ENCODE assay signal across 15 cellular contexts in the genomic region with DNA sequence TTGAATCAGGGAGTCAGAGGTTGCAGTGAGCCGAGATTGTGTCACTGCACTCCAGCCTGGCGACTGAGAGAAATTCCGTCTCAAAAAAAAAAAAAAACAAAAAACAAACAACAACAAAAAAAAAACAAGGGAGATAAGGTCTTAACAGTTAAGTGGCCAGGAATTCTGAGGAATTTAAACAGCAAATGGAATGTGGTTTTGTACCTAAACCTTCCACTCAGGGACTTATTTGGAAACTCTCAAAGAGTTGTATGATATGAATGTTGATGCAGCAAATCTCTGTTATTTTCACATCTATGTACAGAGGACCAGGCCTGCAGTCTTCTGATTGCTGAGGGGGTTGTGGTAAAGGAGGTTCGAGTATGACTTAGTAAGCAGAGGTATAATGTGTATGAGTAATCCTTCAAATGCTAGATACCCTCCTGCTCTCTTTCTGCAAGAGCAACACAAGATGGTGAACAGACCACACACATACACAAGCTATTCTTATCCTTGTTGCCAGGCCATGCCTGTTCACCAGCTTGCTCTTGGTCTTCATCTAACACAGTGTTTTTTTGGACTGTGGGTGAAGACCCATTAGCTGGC.
A peak's percentile ranks its signal among the peaks of the same experiment; 100 is the strongest.
DNase-seq lines count a peak whose midpoint lies in the region; FAIRE-seq and TF ChIP-seq lines count a peak whose summit lies in the region.
"Had no signal": no experiment of that assay in that cellular context is flagged by ENCODE, and none has a peak within 500 bp of the region (broad histone marks: within the 10 kb centered on the region; RNA-seq: fewer than 3 reads in every experiment).

No MANE protein-coding gene starts in this region.

- H3K36me3 Mint-ChIP-seq in HFFc6 (ENCODE audit: low read depth) (peaks cover 10% of the 10 kb centered on the region; the same call in 1 of the 2 replicates), Caco-2 (ENCODE audit: insufficient read depth, unreplicated experiment) (peaks cover 21% of the 10 kb centered on the region)

- no peaks in the 10 kb centered on the region for H3K36me3 ChIP-seq in keratinocyte (ENCODE audit: control insufficient read depth in 2 of 2, extremely low read depth in 1 of 2, insufficient read depth in 2 of 2, low read length in 2 of 2)
- H3K36me3 ChIP-seq in WERI-Rb-1 = no peaks in the 10 kb centered on the region
- H3K36me3 ChIP-seq in Caco-2 (ENCODE audit: control insufficient read depth, insufficient read depth, low read length) = no peaks in the 10 kb centered on the region
- H3K36me3 ChIP-seq in vagina = no peaks in the 10 kb centered on the region
- H3K36me3 ChIP-seq: gastroesophageal sphincter, MG63 had no signal

- DNase-seq in AG08395 (ENCODE audit: low spot score) = peak; percentile 20
- DNase-seq in HFFc6 = peak; percentile 54
- DNase-seq in amniotic epithelial cell (ENCODE audit: low read depth) = peak; percentile 98
- DNase-seq in keratinocyte (ENCODE audit: low read depth, low spot score) = no peak
- DNase-seq in WERI-Rb-1 = no peak
- no peak for DNase-seq in Caco-2
- no peak for DNase-seq in D721Med (ENCODE audit: insufficient read length, low spot score)
- no peak for DNase-seq in vagina (ENCODE audit: extremely low spot score in 2 of 2)
- DNase-seq: dermis blood vessel endothelial cell; kidney; MG63; NCI-H2107; stimulated activated CD4-positive, alpha-beta T cell treated with anti-CD3 and anti-CD28 coated beads, Interleukin-1b, Interleukin-23, amount 100 ng/mL, for 48 hours had no signal

- H3K4me3 ChIP-seq in keratinocyte (ENCODE audit: control insufficient read depth in 2 of 3, extremely low read depth in 1 of 3, insufficient read depth in 2 of 3, low read depth in 1 of 3, low read length in 3 of 3) = no peak overlapping the region
- H3K4me3 ChIP-seq in WERI-Rb-1 (ENCODE audit: low read depth, low read length) = no peak overlapping the region
- H3K4me3 ChIP-seq in Caco-2 (ENCODE audit: low read depth, low read length) = no peak overlapping the region
- H3K4me3 ChIP-seq in vagina = no peak overlapping the region
- H3K4me3 ChIP-seq: gastroesophageal sphincter, MG63 had no signal

- no peak overlapping the region for H3K9ac ChIP-seq in keratinocyte (ENCODE audit: control insufficient read depth, extremely low read depth, insufficient read depth, low read length)

- peaks cover 42% of the 10 kb centered on the region for H3K4me1 Mint-ChIP-seq in HFFc6 (ENCODE audit: low read depth)
- H3K4me1 Mint-ChIP-seq in Caco-2 (ENCODE audit: low read depth, unreplicated experiment) = no peaks in the 10 kb centered on the region

- no TSS peak for BruUV-seq in Caco-2 (replicated peaks; lab: Mats Ljungman, UMichigan)

- H4K20me1 ChIP-seq in keratinocyte (ENCODE audit: control insufficient read depth, extremely low read depth, insufficient read depth, low read length) = no peaks in the 10 kb centered on the region

- H3K9me3 Mint-ChIP-seq in HFFc6 (no peaks in the 10 kb centered on the region), Caco-2 (ENCODE audit: unreplicated experiment) (no peaks in the 10 kb centered on the region)

- H3K9me3 ChIP-seq in keratinocyte (ENCODE audit: control insufficient read depth, low read depth, low read length) (no peaks in the 10 kb centered on the region), WERI-Rb-1 (ENCODE audit: severe bottlenecking) (no peaks in the 10 kb centered on the region), Caco-2 (no peaks in the 10 kb centered on the region), vagina (no peaks in the 10 kb centered on the region)
- H3K9me3 ChIP-seq: gastroesophageal sphincter, MG63 had no signal

- TF ChIP-seq CTCF in HFFc6 (IDR thresholded peaks at IDR 0.05) (no peak), keratinocyte (optimal IDR thresholded peaks at IDR 0.05 in 1 of 3, IDR thresholded peaks at IDR 0.05 in 1 of 3, conservative IDR thresholded peaks at IDR 0.05 in 1 of 3; ENCODE audit: extremely low read depth in 1 of 3, insufficient read depth in 2 of 3, low read length in 3 of 3) (no peak), WERI-Rb-1 (IDR thresholded peaks at IDR 0.05; ENCODE audit: low read depth, low read length) (no peak), Caco-2 (IDR thresholded peaks at IDR 0.05; ENCODE audit: insufficient read depth in 1 of 2, low read depth in 1 of 2, low read length in 1 of 2, severe bottlenecking in 1 of 2, unreplicated experiment in 1 of 2) (no peak), D721Med (IDR thresholded peaks at IDR 0.05; ENCODE audit: insufficient read depth, missing control alignments) (no peak), vagina (IDR thresholded peaks at IDR 0.05) (no peak)

- peak overlapping the region; percentile 8; the same call in 1 of the 2 replicates for H3K4me3 Mint-ChIP-seq in HFFc6
- no peak overlapping the region for H3K4me3 Mint-ChIP-seq in Caco-2 (ENCODE audit: unreplicated experiment)

- intact Hi-C loops in Caco-2 (cut with micrococcal nuclease; ENCODE audit: unreplicated experiment) (no loop called here), vagina (cut with DNase I) (no loop called here)

- H3K79me2 ChIP-seq in keratinocyte (ENCODE audit: control insufficient read depth, insufficient read depth, low read length) = no peaks in the 10 kb centered on the region

- FAIRE-seq in keratinocyte (lab: Jason Lieb, UNC) (peak; percentile 93), D721Med (lab: Jason Lieb, UNC) (no peak)
- FAIRE-seq: H1, kidney had no signal

- POLR2A ChIA-PET in Caco-2 (lab: Charles Lee) = no interaction called here

- dilution Hi-C loops in keratinocyte (cut with MboI; ENCODE audit: extremely low pct_ligation_motif_present, low sequenced_read_pairs) = no loop called here

- CTCF ChIA-PET in Caco-2 (lab: Charles Lee) = no interaction called here

- no peaks in the 10 kb centered on the region for H3K9me1 ChIP-seq in keratinocyte (ENCODE audit: control insufficient read depth, extremely low read depth, insufficient read depth, low read length)

- no peak overlapping the region for H3K27ac ChIP-seq in keratinocyte (ENCODE audit: control insufficient read depth, insufficient read depth, low read length)
- no peak overlapping the region for H3K27ac ChIP-seq in WERI-Rb-1
- H3K27ac ChIP-seq in vagina = no peak overlapping the region
- H3K27ac ChIP-seq: gastroesophageal sphincter had no signal

- no peak overlapping the region for H2AFZ ChIP-seq in keratinocyte (ENCODE audit: control insufficient read depth, low read length)

- H3K27me3 ChIP-seq in keratinocyte (ENCODE audit: control insufficient read depth, extremely low read depth, insufficient read depth, low read length) = no peaks in the 10 kb centered on the region
- no peaks in the 10 kb centered on the region for H3K27me3 ChIP-seq in WERI-Rb-1 (ENCODE audit: insufficient read depth, low read depth, severe bottlenecking)
- H3K27me3 ChIP-seq in Caco-2 (replicated peaks; ENCODE audit: control insufficient read depth, insufficient read depth, low read length) = no peaks in the 10 kb centered on the region
- no peaks in the 10 kb centered on the region for H3K27me3 ChIP-seq in vagina
- H3K27me3 ChIP-seq: gastroesophageal sphincter, MG63 had no signal

- no peak for TF ChIP-seq POLR2A in vagina (IDR thresholded peaks at IDR 0.05)

- H3K27me3 Mint-ChIP-seq in HFFc6 (ENCODE audit: insufficient read depth) = no peaks in the 10 kb centered on the region
- H3K27me3 Mint-ChIP-seq in Caco-2 (ENCODE audit: insufficient read depth, unreplicated experiment) = no peaks in the 10 kb centered on the region

- H3K4me1 ChIP-seq in keratinocyte (ENCODE audit: control insufficient read depth, extremely low read depth, insufficient read depth, low read length) (peaks cover 13% of the 10 kb centered on the region), Caco-2 (no peaks in the 10 kb centered on the region), vagina (no peaks in the 10 kb centered on the region)
- H3K4me1 ChIP-seq: gastroesophageal sphincter had no signal

- H3K4me2 ChIP-seq in keratinocyte (ENCODE audit: control insufficient read depth, extremely low read depth, insufficient read depth, low read depth, low read length) = no peak overlapping the region

- H3K27ac Mint-ChIP-seq in HFFc6 (peak overlapping the region; percentile 5), Caco-2 (ENCODE audit: unreplicated experiment) (no peak overlapping the region)

Comparison
In these comparisons a context has a peak if more than half of its experiments do, and no peak if none do; other contexts are left out.
1. DNase-seq: peak in AG08395 (single experiment), HFFc6 (single experiment) and amniotic epithelial cell (single experiment); none in keratinocyte (single experiment), WERI-Rb-1 (single experiment), Caco-2 (0 of 2), D721Med (single experiment) and vagina (0 of 2).